Comparison of ENCODE assay signal across 1 cellular context in the genomic region with DNA sequence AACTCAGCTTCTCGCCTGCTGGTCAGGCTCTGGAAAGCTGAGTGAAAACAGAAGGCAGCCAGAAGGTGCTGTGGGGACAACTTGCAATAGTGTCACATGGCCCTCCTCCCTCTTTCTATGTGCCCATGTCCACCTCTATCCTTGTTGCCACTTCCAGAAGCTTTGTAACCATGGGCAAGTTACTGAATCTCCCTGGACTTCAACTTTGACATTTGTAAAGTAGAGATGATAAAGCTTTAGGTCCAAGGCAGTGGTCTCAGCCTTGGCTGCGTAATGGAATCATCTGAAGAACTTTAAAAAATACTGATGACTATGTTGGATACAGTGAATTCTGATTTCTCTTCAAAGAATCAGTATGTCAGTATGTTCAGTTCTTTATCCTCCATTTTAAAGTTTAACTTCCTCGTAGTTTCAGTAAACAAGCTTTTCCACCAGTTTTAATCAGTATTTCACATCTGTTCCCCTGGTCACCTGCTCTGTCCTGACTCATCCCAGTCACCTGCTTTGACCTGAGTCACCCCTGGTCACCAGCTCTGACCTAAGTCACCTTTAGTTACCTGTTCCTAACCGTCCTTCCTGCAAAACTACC.
TF ChIP-seq lines count a peak whose summit lies in the region.

No MANE protein-coding gene starts in this region.

TF ChIP-seq in K562, 482 proteins besides CTCF, POLR2A, EP300 and RAD21 (continued from another document and continues in another):
- TF ChIP-seq HMG20A (CRISPR knock-in tag; conservative IDR thresholded peaks at IDR 0.05) (no peak), ZNF609 (CRISPR knock-in tag; IDR thresholded peaks at IDR 0.05; ENCODE audit: borderline replicate concordance) (no peak), BRD4 (IDR thresholded peaks at IDR 0.05) (no peak), OTX1 (CRISPR knock-in tag; IDR thresholded peaks at IDR 0.05) (no peak), RFX7 (CRISPR knock-in tag; IDR thresholded peaks at IDR 0.05) (no peak), IFI16 (CRISPR knock-in tag; IDR thresholded peaks at IDR 0.05) (no peak), NFATC3 (IDR thresholded peaks at IDR 0.05) (no peak), MYNN (IDR thresholded peaks at IDR 0.05) (no peak), MYNN (CRISPR knock-in tag; IDR thresholded peaks at IDR 0.05) (no peak), ZNF778 (CRISPR knock-in tag; IDR thresholded peaks at IDR 0.05) (no peak), CBFB (CRISPR knock-in tag; IDR thresholded peaks at IDR 0.05) (no peak), NCOA2 (IDR thresholded peaks at IDR 0.05; ENCODE audit: partially characterized antibody in 2 of 2) (no peak), ZBTB7A (IDR thresholded peaks at IDR 0.05; ENCODE audit: borderline replicate concordance, control insufficient read depth, low read depth, low read length) (no peak), ETV6 (IDR thresholded peaks at IDR 0.05; ENCODE audit: borderline replicate concordance in 1 of 2, low read depth in 2 of 2, low read length in 1 of 2) (no peak), ETV6 (CRISPR knock-in tag; IDR thresholded peaks at IDR 0.05; ENCODE audit: borderline replicate concordance) (no peak), SLC30A9 (CRISPR knock-in tag; IDR thresholded peaks at IDR 0.05) (no peak), MTA2 (IDR thresholded peaks at IDR 0.05; ENCODE audit: low read depth) (no peak), SETDB1 (IDR thresholded peaks at IDR 0.05; ENCODE audit: low read length) (no peak), RBM39 (optimal IDR thresholded peaks at IDR 0.05; ENCODE audit: low read depth, low read length) (no peak), ARID1B (IDR thresholded peaks at IDR 0.05) (peak; percentile 90), ZBTB17 (CRISPR knock-in tag; IDR thresholded peaks at IDR 0.05) (no peak), CCNT2 (IDR thresholded peaks at IDR 0.05; ENCODE audit: borderline replicate concordance, extremely low read depth, insufficient read length, low read depth, low read length) (peak; percentile 22), MITF (IDR thresholded peaks at IDR 0.05) (peak; percentile 93), ZNF134 (CRISPR knock-in tag; conservative IDR thresholded peaks at IDR 0.05) (no peak), TGIF2 (CRISPR knock-in tag; IDR thresholded peaks at IDR 0.05) (no peak), DACH1 (IDR thresholded peaks at IDR 0.05; ENCODE audit: partially characterized antibody) (no peak), ZNF780A (CRISPR knock-in tag; IDR thresholded peaks at IDR 0.05) (no peak), ZNF280B (CRISPR knock-in tag; IDR thresholded peaks at IDR 0.05) (no peak), ZNF133 (CRISPR knock-in tag; IDR thresholded peaks at IDR 0.05) (no peak), MYBL2 (IDR thresholded peaks at IDR 0.05; ENCODE audit: low read depth) (peak; percentile 51), MYBL2 (CRISPR knock-in tag; IDR thresholded peaks at IDR 0.05; ENCODE audit: borderline replicate concordance) (no peak), NR0B1 (IDR thresholded peaks at IDR 0.05; ENCODE audit: partially characterized antibody) (no peak), TCF15 (CRISPR knock-in tag; IDR thresholded peaks at IDR 0.05) (no peak), PYGO2 (tag; IDR thresholded peaks at IDR 0.05) (no peak), SMARCC2 (IDR thresholded peaks at IDR 0.05; ENCODE audit: low read depth) (0 out of 2 replicates have a peak, but pooled peaks have one; percentile 36), POLR2AphosphoS5 (IDR thresholded peaks at IDR 0.05; ENCODE audit: control insufficient read depth, insufficient read depth, low read depth, low read length) (no peak), CREM (IDR thresholded peaks at IDR 0.05; ENCODE audit: low read depth) (no peak), ZNF740 (CRISPR knock-in tag; IDR thresholded peaks at IDR 0.05) (no peak), ZNF740 (tag; IDR thresholded peaks at IDR 0.05) (no peak)
- TF ChIP-seq, protein P1, sequence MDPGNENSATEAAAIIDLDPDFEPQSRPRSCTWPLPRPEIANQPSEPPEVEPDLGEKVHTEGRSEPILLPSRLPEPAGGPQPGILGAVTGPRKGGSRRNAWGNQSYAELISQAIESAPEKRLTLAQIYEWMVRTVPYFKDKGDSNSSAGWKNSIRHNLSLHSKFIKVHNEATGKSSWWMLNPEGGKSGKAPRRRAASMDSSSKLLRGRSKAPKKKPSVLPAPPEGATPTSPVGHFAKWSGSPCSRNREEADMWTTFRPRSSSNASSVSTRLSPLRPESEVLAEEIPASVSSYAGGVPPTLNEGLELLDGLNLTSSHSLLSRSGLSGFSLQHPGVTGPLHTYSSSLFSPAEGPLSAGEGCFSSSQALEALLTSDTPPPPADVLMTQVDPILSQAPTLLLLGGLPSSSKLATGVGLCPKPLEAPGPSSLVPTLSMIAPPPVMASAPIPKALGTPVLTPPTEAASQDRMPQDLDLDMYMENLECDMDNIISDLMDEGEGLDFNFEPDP (CRISPR knock-in tag; IDR thresholded peaks at IDR 0.05), result no peak
- TF ChIP-seq, protein P2, sequence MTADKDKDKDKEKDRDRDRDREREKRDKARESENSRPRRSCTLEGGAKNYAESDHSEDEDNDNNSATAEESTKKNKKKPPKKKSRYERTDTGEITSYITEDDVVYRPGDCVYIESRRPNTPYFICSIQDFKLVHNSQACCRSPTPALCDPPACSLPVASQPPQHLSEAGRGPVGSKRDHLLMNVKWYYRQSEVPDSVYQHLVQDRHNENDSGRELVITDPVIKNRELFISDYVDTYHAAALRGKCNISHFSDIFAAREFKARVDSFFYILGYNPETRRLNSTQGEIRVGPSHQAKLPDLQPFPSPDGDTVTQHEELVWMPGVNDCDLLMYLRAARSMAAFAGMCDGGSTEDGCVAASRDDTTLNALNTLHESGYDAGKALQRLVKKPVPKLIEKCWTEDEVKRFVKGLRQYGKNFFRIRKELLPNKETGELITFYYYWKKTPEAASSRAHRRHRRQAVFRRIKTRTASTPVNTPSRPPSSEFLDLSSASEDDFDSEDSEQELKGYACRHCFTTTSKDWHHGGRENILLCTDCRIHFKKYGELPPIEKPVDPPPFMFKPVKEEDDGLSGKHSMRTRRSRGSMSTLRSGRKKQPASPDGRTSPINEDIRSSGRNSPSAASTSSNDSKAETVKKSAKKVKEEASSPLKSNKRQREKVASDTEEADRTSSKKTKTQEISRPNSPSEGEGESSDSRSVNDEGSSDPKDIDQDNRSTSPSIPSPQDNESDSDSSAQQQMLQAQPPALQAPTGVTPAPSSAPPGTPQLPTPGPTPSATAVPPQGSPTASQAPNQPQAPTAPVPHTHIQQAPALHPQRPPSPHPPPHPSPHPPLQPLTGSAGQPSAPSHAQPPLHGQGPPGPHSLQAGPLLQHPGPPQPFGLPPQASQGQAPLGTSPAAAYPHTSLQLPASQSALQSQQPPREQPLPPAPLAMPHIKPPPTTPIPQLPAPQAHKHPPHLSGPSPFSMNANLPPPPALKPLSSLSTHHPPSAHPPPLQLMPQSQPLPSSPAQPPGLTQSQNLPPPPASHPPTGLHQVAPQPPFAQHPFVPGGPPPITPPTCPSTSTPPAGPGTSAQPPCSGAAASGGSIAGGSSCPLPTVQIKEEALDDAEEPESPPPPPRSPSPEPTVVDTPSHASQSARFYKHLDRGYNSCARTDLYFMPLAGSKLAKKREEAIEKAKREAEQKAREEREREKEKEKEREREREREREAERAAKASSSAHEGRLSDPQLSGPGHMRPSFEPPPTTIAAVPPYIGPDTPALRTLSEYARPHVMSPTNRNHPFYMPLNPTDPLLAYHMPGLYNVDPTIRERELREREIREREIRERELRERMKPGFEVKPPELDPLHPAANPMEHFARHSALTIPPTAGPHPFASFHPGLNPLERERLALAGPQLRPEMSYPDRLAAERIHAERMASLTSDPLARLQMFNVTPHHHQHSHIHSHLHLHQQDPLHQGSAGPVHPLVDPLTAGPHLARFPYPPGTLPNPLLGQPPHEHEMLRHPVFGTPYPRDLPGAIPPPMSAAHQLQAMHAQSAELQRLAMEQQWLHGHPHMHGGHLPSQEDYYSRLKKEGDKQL (CRISPR knock-in tag; IDR thresholded peaks at IDR 0.05; ENCODE audit: borderline replicate concordance), result no peak
- TF ChIP-seq, protein P3, sequence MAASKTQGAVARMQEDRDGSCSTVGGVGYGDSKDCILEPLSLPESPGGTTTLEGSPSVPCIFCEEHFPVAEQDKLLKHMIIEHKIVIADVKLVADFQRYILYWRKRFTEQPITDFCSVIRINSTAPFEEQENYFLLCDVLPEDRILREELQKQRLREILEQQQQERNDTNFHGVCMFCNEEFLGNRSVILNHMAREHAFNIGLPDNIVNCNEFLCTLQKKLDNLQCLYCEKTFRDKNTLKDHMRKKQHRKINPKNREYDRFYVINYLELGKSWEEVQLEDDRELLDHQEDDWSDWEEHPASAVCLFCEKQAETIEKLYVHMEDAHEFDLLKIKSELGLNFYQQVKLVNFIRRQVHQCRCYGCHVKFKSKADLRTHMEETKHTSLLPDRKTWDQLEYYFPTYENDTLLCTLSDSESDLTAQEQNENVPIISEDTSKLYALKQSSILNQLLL (CRISPR knock-in tag; IDR thresholded peaks at IDR 0.05; ENCODE audit: borderline replicate concordance), result no peak
